Comparison of ENCODE assay signal across 25 cellular contexts in the genomic region with DNA sequence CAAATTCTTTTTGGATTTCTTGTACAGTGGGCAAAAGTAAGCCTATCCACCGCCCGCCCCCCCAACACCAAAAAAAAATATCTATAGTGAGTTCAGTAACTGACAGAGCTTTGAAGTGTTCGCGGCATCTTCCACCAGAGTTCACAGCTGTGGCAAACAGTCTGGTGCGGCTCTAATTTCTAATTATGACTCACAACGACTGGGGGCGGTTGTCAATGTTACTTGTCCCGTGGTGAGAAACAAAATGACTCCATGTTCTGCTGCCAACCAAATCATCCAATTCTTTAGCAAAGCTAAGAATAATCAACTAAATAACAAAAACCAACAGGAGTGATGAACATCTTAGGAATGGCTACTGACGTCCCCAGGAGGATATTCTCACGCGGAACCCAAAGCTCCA.
"Had no signal": no experiment of that assay in that cellular context is flagged by ENCODE, and none has a peak within 500 bp of the region (broad histone marks: within the 10 kb centered on the region; RNA-seq: fewer than 3 reads in every experiment).

No MANE protein-coding gene starts in this region.

- H3K27me3 ChIP-seq: body of pancreas, cardiac muscle cell, hepatocyte, left lung, thyroid gland, upper lobe of right lung had no signal

- H3K27ac Mint-ChIP-seq: activated CD4-positive, alpha-beta T cell treated with anti-CD3 and anti-CD28 coated beads, Interleukin-2, amount 10 ng/mL, durations not matched to agents 24 days and 14 days; activated naive CD4-positive, alpha-beta T cell treated with anti-CD3 and anti-CD28 coated beads for 36 hours; activated T-cell treated with anti-CD3 and anti-CD28 coated beads, Interleukin-2, amount 50 U/mL, for 72 hours; immature natural killer cell; naive B cell had no signal

- H3K4me1 ChIP-seq: body of pancreas, left lung, thyroid gland, upper lobe of right lung had no signal

- H3K36me3 Mint-ChIP-seq: immature natural killer cell, naive B cell had no signal

- H2AFZ ChIP-seq: hepatocyte had no signal

- H3K4me3 Mint-ChIP-seq: activated CD4-positive, alpha-beta T cell treated with anti-CD3 and anti-CD28 coated beads, Interleukin-2, amount 10 ng/mL, durations not matched to agents 24 days and 14 days; activated naive CD4-positive, alpha-beta T cell treated with anti-CD3 and anti-CD28 coated beads for 36 hours; activated T-cell treated with anti-CD3 and anti-CD28 coated beads, Interleukin-2, amount 50 U/mL, for 72 hours; immature natural killer cell; naive B cell had no signal

- H3K27ac ChIP-seq: body of pancreas, cardiac muscle cell, hepatocyte, left lung, thyroid gland, upper lobe of right lung had no signal

- DNase-seq: activated CD4-positive, alpha-beta T cell treated with anti-CD3 and anti-CD28 coated beads, Interleukin-2, amount 10 ng/mL, durations not matched to agents 24 days and 14 days; activated CD8-positive, alpha-beta memory T cell treated with anti-CD3 and anti-CD28 coated beads, Interleukin-2, amount 50 U/mL, for 48 hours; activated effector memory CD4-positive, alpha-beta T cell treated with Interleukin-2 at 50 U/mL for 16 hours; activated naive CD4-positive, alpha-beta T cell treated with anti-CD3 and anti-CD28 coated beads for 36 hours; activated T-cell treated with anti-CD3 and anti-CD28 coated beads, Interleukin-2, amount 50 U/mL, for 72 hours; body of pancreas; dermis blood vessel endothelial cell; effector memory CD4-positive, alpha-beta T cell; foreskin melanocyte; immature natural killer cell; kidney glomerular epithelial cell; left lung; naive B cell; posterior cingulate gyrus; stimulated activated CD4-positive, alpha-beta T cell treated with anti-CD3 and anti-CD28 coated beads, Interleukin-2, amount 100 ng/mL, for 48 hours; stimulated activated naive CD4-positive, alpha-beta T cell treated with Interleukin-2 at 50 U/mL for 16 hours; SW 1271; thyroid gland; upper lobe of right lung had no signal

- ATAC-seq: activated T-cell treated with anti-CD3 and anti-CD28 coated beads, Interleukin-2, amount 50 U/mL, for 72 hours; body of pancreas; esophagus mucosa; left lung; sciatic nerve; upper lobe of right lung had no signal

- H3K9me3 Mint-ChIP-seq: activated CD4-positive, alpha-beta T cell treated with anti-CD3 and anti-CD28 coated beads, Interleukin-2, amount 10 ng/mL, durations not matched to agents 24 days and 14 days; activated T-cell treated with anti-CD3 and anti-CD28 coated beads, Interleukin-2, amount 50 U/mL, for 72 hours had no signal

- H3K27me3 Mint-ChIP-seq: activated CD4-positive, alpha-beta T cell treated with anti-CD3 and anti-CD28 coated beads, Interleukin-2, amount 10 ng/mL, durations not matched to agents 24 days and 14 days; naive B cell had no signal

- H3K79me2 ChIP-seq: hepatocyte had no signal

- H3K4me1 Mint-ChIP-seq: activated CD4-positive, alpha-beta T cell treated with anti-CD3 and anti-CD28 coated beads, Interleukin-2, amount 10 ng/mL, durations not matched to agents 24 days and 14 days; immature natural killer cell; naive B cell had no signal

- H3K9me3 ChIP-seq: body of pancreas, thyroid gland, upper lobe of right lung had no signal

- H3K4me3 ChIP-seq: body of pancreas, cardiac muscle cell, hepatocyte, left lung, lung, smooth muscle cell, thyroid gland, upper lobe of right lung had no signal

- H3K36me3 ChIP-seq: cardiac muscle cell, left lung, thyroid gland, upper lobe of right lung had no signal

- H3K4me2 ChIP-seq: hepatocyte, smooth muscle cell had no signal
